1 cellular context compared by ENCODE assay signal in genomic region chr3:49132437-49133225, GRCh38.
TF ChIP-seq lines count a peak whose summit lies in the region.

LAMB2 (minus strand) TSS chr3:49133050; CDS start chr3:49132867, 183 bp downstream.

TF ChIP-seq in HEK293, 187 proteins besides CTCF, POLR2A, EP300 and RAD21 (continued from another document):
- TF ChIP-seq HIC1 (tag by site-specific recombination; IDR thresholded peaks at IDR 0.05) (0 out of 2 replicates have a peak, but pooled peaks have one; percentile 28), BCL11B (tag by site-specific recombination; IDR thresholded peaks at IDR 0.05; ENCODE audit: low read depth) (0 out of 2 replicates have a peak, but pooled peaks have one; percentile 33), IKZF3 (tag by site-specific recombination; IDR thresholded peaks at IDR 0.05) (peak; percentile 92), ZNF692 (tag by site-specific recombination; IDR thresholded peaks at IDR 0.05) (no peak), ZNF664 (tag by site-specific recombination; IDR thresholded peaks at IDR 0.05) (no peak), SCRT2 (tag by site-specific recombination; IDR thresholded peaks at IDR 0.05) (0 out of 2 replicates have a peak, but pooled peaks have one; percentile 16), ZBTB20 (tag by site-specific recombination; IDR thresholded peaks at IDR 0.05) (peak; percentile 29; the same call in 1 of the 2 replicates), ZNF140 (tag by site-specific recombination; IDR thresholded peaks at IDR 0.05) (no peak), ZNF501 (tag by site-specific recombination; IDR thresholded peaks at IDR 0.05) (0 out of 2 replicates have a peak, but pooled peaks have one; percentile 29), ZNF768 (tag by site-specific recombination; IDR thresholded peaks at IDR 0.05) (no peak), ZNF623 (tag by site-specific recombination; IDR thresholded peaks at IDR 0.05) (no peak), ZNF510 (tag by site-specific recombination; IDR thresholded peaks at IDR 0.05; ENCODE audit: insufficient replicate concordance) (no peak), BCL11A (tag by site-specific recombination; IDR thresholded peaks at IDR 0.05; ENCODE audit: low read depth) (peak; percentile 60; the same call in 1 of the 2 replicates), PATZ1 (tag by site-specific recombination; IDR thresholded peaks at IDR 0.05) (peak; percentile 51), PRDM2 (tag by site-specific recombination; IDR thresholded peaks at IDR 0.05; ENCODE audit: borderline replicate concordance) (no peak), FEZF1 (tag by site-specific recombination; IDR thresholded peaks at IDR 0.05) (no peak), ZBTB48 (tag by site-specific recombination; IDR thresholded peaks at IDR 0.05) (peak; percentile 73; the same call in 1 of the 2 replicates), ZFP37 (tag by site-specific recombination; IDR thresholded peaks at IDR 0.05) (no peak), REPIN1 (tag by site-specific recombination; IDR thresholded peaks at IDR 0.05; ENCODE audit: low read depth) (no peak), PRDM10 (tag by site-specific recombination; IDR thresholded peaks at IDR 0.05) (peak; percentile 77), ZNF211 (tag by site-specific recombination; IDR thresholded peaks at IDR 0.05; ENCODE audit: low read depth) (no peak), ZNF335 (tag by site-specific recombination; conservative IDR thresholded peaks at IDR 0.05) (peak; percentile 73)
